ENCODE assay signal across 1 cellular context in the genomic region with DNA sequence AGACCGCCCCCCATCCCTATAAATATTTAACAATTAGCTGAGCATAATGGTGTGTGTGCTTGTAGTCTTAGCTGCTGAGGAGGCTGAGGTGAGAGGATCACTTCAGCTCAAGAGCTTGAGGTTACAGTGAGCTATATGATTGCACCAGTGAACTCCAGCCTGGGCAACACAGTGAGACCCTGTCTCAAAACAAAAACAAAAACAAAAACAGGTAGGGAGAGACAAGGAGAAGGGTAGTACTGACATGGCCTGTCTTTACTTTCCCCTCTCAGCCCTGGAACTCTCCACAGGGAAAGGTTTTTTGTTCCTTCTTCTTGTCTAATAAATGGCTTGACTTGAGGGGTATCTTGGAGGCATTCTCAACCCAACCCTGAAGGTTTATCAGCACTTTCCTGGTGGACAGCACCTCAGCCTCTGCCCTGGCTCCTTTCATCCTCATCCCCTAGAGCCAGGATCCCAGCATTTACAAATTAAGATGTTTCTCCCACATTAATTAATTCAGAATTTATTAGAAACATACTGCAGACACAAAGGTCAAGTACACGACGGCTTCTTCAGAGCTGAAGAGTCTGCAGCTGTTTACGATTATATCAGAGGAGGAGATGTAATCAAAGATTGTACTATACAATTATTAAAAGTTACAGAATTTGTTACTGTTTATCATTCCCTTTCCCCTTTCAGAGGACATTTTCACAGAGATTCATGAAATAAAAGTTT.
TF ChIP-seq lines count a peak whose summit lies in the region.

No MANE protein-coding gene starts in this region.

TF ChIP-seq in HEK293, 187 proteins besides CTCF, POLR2A, EP300 and RAD21:
- TF ChIP-seq, protein P1, sequence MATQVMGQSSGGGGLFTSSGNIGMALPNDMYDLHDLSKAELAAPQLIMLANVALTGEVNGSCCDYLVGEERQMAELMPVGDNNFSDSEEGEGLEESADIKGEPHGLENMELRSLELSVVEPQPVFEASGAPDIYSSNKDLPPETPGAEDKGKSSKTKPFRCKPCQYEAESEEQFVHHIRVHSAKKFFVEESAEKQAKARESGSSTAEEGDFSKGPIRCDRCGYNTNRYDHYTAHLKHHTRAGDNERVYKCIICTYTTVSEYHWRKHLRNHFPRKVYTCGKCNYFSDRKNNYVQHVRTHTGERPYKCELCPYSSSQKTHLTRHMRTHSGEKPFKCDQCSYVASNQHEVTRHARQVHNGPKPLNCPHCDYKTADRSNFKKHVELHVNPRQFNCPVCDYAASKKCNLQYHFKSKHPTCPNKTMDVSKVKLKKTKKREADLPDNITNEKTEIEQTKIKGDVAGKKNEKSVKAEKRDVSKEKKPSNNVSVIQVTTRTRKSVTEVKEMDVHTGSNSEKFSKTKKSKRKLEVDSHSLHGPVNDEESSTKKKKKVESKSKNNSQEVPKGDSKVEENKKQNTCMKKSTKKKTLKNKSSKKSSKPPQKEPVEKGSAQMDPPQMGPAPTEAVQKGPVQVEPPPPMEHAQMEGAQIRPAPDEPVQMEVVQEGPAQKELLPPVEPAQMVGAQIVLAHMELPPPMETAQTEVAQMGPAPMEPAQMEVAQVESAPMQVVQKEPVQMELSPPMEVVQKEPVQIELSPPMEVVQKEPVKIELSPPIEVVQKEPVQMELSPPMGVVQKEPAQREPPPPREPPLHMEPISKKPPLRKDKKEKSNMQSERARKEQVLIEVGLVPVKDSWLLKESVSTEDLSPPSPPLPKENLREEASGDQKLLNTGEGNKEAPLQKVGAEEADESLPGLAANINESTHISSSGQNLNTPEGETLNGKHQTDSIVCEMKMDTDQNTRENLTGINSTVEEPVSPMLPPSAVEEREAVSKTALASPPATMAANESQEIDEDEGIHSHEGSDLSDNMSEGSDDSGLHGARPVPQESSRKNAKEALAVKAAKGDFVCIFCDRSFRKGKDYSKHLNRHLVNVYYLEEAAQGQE (tag by site-specific recombination; IDR thresholded peaks at IDR 0.05): peak; percentile 92
- TF ChIP-seq GFI1B (tag by site-specific recombination; IDR thresholded peaks at IDR 0.05) (no peak), ZBTB8A (tag by site-specific recombination; IDR thresholded peaks at IDR 0.05) (no peak), ZNF621 (tag by site-specific recombination; IDR thresholded peaks at IDR 0.05) (no peak), ZNF2 (tag by site-specific recombination; IDR thresholded peaks at IDR 0.05) (no peak), ZNF121 (tag by site-specific recombination; IDR thresholded peaks at IDR 0.05) (peak; percentile 77), ZNF701 (tag by site-specific recombination; IDR thresholded peaks at IDR 0.05) (no peak), ZNF664 (tag by site-specific recombination; IDR thresholded peaks at IDR 0.05) (no peak)
